In genomic region chr7:121159553-121159952, GRCh38 we compare ENCODE assay signal across 25 cellular contexts.
"Had no signal": no experiment of that assay in that cellular context is flagged by ENCODE, and none has a peak within 500 bp of the region (broad histone marks: within the 10 kb centered on the region; RNA-seq: fewer than 3 reads in every experiment).

No MANE protein-coding gene starts in this region.

- ATAC-seq: effector memory CD8-positive, alpha-beta T cell; esophagus mucosa; foreskin keratinocyte; gastrocnemius medialis; gastroesophageal sphincter; heart left ventricle; heart right ventricle had no signal

- H3K79me2 ChIP-seq: hepatocyte had no signal

- H3K4me1 ChIP-seq: colonic mucosa, esophagus muscularis mucosa, esophagus squamous epithelium, foreskin keratinocyte, gastroesophageal sphincter, heart left ventricle, heart right ventricle had no signal

- H3K4me3 ChIP-seq: colonic mucosa, coronary artery, dorsolateral prefrontal cortex, esophagus muscularis mucosa, esophagus squamous epithelium, gastrocnemius medialis, gastroesophageal sphincter, heart left ventricle, heart right ventricle, hepatocyte had no signal

- H3K4me2 ChIP-seq: hepatocyte had no signal

- FAIRE-seq: endothelial cell of umbilical vein had no signal

- H3K36me3 ChIP-seq: colonic mucosa, esophagus muscularis mucosa, esophagus squamous epithelium, gastrocnemius medialis, gastroesophageal sphincter, heart left ventricle had no signal

- H3K27me3 ChIP-seq: colonic mucosa, dorsolateral prefrontal cortex, esophagus muscularis mucosa, esophagus squamous epithelium, foreskin keratinocyte, gastrocnemius medialis, gastroesophageal sphincter, heart left ventricle, heart right ventricle, hepatocyte had no signal

- DNase-seq: colonic mucosa; cortex of kidney; dermis blood vessel endothelial cell; dorsolateral prefrontal cortex; effector CD4-positive, alpha-beta T cell; effector CD8-positive, alpha-beta T cell; effector memory CD4-positive, alpha-beta T cell; effector memory CD8-positive, alpha-beta T cell; endodermal cell; esophagus squamous epithelium; foreskin fibroblast; foreskin keratinocyte; foreskin melanocyte; gastrocnemius medialis; glutamatergic neuron; head of caudate nucleus; heart left ventricle; heart right ventricle had no signal

- H2AFZ ChIP-seq: hepatocyte had no signal

- H3K9me3 ChIP-seq: colonic mucosa, esophagus muscularis mucosa, esophagus squamous epithelium, gastrocnemius medialis, gastroesophageal sphincter, heart left ventricle, heart right ventricle had no signal

- H3K27ac ChIP-seq: colonic mucosa, coronary artery, dorsolateral prefrontal cortex, epithelial cell of prostate, esophagus muscularis mucosa, esophagus squamous epithelium, foreskin keratinocyte, gastroesophageal sphincter, heart left ventricle, heart right ventricle, hepatocyte had no signal
